Comparison of ENCODE assay signal across 24 cellular contexts in genomic region chr9:22265534-22265933, GRCh38.
"Had no signal": no experiment of that assay in that cellular context is flagged by ENCODE, and none has a peak within 500 bp of the region (broad histone marks: within the 10 kb centered on the region; RNA-seq: fewer than 3 reads in every experiment).

No MANE protein-coding gene starts in this region.

- H3K4me3 ChIP-seq: stomach, suprapubic skin, testis, thoracic aorta, thyroid gland, tibial artery, tibial nerve, transverse colon, upper lobe of left lung, upper lobe of right lung, uterus, vagina had no signal

- H3K27ac ChIP-seq: stomach, suprapubic skin, testis, thoracic aorta, thyroid gland, tibial artery, tibial nerve, transverse colon, upper lobe of left lung, upper lobe of right lung, uterus, vagina had no signal

- H3K36me3 ChIP-seq: stomach, suprapubic skin, thoracic aorta, thyroid gland, tibial artery, tibial nerve, transverse colon, upper lobe of left lung, upper lobe of right lung, uterus, vagina had no signal

- H3K4me1 ChIP-seq: stomach, suprapubic skin, testis, thyroid gland, tibial artery, tibial nerve, transverse colon, upper lobe of left lung, upper lobe of right lung, uterus, vagina had no signal

- DNase-seq: stimulated activated CD4-positive, alpha-beta T cell treated with anti-CD3 and anti-CD28 coated beads, Interleukin-2, amount 100 ng/mL, for 48 hours; stimulated activated CD4-positive, alpha-beta T cell treated with anti-CD3 and anti-CD28 coated beads, Interleukin-4, amount 100 ng/mL, for 1 hour; stimulated activated CD4-positive, alpha-beta T cell treated with anti-CD3 and anti-CD28 coated beads, Interleukin-4, amount 100 ng/mL, for 24 hours; stimulated activated CD4-positive, alpha-beta T cell treated with anti-CD3 and anti-CD28 coated beads, Interleukin-4, amount 100 ng/mL, for 4 hours; stimulated activated CD8-positive, alpha-beta memory T cell treated with anti-CD3 and anti-CD28 coated beads, Interleukin-4, amount 100 ng/mL, for 48 hours; stimulated activated naive B cell treated with anti-CD40 and anti-IgM and Interleukin-4, amounts not matched to agents 10 μg/mL and 1 μg/mL and 100 μg/mL, for 72 hours; stimulated activated naive CD4-positive, alpha-beta T cell; stimulated activated naive CD4-positive, alpha-beta T cell treated with Interleukin-2 at 50 U/mL for 16 hours; stimulated activated naive CD8-positive, alpha-beta T cell treated with anti-CD3 and anti-CD28 coated beads, Interleukin-15, amount 100 ng/mL, for 72 hours; stimulated activated naive CD8-positive, alpha-beta T cell treated with anti-CD3 and anti-CD28 coated beads, Interleukin-15, Interleukin-2, amounts not matched to agents 100 U/mL and 50 U/mL, for 24 hours; stomach; substantia nigra; testis; thyroid gland; tibial artery; transverse colon; trophoblast cell; upper lobe of left lung; upper lobe of right lung; uterus had no signal

- H3K9me3 ChIP-seq: testis, thyroid gland, tibial artery had no signal
